1 cellular context compared by ENCODE assay signal in the genomic region with DNA sequence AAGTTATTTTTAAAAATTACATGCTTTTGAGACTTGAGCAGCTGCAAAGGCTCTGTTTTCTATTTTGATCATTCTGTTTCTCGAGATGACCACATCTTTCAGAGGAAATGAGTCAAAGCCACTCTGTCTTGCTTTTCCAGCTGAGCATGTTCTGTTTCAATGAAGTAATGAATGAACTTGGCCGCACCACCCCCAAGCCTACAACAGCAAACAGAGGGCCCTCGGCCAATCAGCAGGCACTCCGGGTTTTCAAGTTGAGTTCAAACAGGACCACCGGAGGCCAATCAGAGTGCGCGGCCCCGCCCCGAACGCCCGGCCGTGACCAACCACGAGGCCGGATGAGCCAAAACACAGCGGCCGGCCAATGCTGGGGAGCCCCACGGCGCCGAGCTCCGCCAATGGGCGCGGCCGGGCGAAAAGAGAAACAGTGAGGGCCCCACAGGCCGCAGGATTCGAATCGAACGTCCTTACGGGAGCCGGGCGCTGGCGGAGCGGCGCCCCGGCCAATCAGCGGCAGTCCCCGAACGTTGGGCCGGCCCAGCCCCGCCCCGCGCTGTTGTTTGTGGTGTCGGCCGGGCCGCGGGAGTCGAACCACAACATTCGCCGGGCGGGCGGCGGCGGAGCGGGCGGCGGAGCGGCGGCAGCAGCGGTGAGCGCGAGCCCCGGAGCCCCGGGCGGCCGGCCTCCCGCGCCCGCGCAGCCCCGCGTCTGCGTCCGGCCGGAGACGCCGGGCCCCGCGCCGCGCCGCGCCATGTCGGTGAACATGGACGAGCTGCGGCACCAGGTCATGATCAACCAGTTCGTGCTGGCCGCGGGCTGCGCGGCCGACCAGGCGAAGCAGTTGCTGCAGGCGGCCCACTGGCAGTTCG.
TF ChIP-seq lines count a peak whose summit lies in the region.

A gene (plus strand): TSS at position 594 of the 869 bp plus-strand sequence. CDS start 158 bp downstream, at position 752.

TF ChIP-seq in HepG2, 621 proteins besides CTCF, POLR2A, EP300 and RAD21 (continued from another document and continues in another):
- TF ChIP-seq, protein P1, sequence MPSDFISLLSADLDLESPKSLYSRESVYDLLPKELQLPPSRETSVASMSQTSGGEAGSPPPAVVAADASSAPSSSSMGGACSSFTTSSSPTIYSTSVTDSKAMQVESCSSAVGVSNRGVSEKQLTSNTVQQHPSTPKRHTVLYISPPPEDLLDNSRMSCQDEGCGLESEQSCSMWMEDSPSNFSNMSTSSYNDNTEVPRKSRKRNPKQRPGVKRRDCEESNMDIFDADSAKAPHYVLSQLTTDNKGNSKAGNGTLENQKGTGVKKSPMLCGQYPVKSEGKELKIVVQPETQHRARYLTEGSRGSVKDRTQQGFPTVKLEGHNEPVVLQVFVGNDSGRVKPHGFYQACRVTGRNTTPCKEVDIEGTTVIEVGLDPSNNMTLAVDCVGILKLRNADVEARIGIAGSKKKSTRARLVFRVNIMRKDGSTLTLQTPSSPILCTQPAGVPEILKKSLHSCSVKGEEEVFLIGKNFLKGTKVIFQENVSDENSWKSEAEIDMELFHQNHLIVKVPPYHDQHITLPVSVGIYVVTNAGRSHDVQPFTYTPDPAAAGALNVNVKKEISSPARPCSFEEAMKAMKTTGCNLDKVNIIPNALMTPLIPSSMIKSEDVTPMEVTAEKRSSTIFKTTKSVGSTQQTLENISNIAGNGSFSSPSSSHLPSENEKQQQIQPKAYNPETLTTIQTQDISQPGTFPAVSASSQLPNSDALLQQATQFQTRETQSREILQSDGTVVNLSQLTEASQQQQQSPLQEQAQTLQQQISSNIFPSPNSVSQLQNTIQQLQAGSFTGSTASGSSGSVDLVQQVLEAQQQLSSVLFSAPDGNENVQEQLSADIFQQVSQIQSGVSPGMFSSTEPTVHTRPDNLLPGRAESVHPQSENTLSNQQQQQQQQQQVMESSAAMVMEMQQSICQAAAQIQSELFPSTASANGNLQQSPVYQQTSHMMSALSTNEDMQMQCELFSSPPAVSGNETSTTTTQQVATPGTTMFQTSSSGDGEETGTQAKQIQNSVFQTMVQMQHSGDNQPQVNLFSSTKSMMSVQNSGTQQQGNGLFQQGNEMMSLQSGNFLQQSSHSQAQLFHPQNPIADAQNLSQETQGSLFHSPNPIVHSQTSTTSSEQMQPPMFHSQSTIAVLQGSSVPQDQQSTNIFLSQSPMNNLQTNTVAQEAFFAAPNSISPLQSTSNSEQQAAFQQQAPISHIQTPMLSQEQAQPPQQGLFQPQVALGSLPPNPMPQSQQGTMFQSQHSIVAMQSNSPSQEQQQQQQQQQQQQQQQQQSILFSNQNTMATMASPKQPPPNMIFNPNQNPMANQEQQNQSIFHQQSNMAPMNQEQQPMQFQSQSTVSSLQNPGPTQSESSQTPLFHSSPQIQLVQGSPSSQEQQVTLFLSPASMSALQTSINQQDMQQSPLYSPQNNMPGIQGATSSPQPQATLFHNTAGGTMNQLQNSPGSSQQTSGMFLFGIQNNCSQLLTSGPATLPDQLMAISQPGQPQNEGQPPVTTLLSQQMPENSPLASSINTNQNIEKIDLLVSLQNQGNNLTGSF (CRISPR knock-in tag; IDR thresholded peaks at IDR 0.05) = 0 out of 2 replicates have a peak, but pooled peaks have one; percentile 44
- no peak for TF ChIP-seq BHLHE40 (IDR thresholded peaks at IDR 0.05; ENCODE audit: low read length)
- peak; percentile 71 for TF ChIP-seq ISL2 (CRISPR knock-in tag; IDR thresholded peaks at IDR 0.05)
- TF ChIP-seq HOXA9 (CRISPR knock-in tag; IDR thresholded peaks at IDR 0.05; ENCODE audit: borderline replicate concordance) = no peak; the same call in none of the 2 replicates
- TF ChIP-seq CHD2 (IDR thresholded peaks at IDR 0.05; ENCODE audit: low read depth, low read length) = 0 out of 2 replicates have a peak, but pooled peaks have one; percentile 42
- TF ChIP-seq, protein P2, sequence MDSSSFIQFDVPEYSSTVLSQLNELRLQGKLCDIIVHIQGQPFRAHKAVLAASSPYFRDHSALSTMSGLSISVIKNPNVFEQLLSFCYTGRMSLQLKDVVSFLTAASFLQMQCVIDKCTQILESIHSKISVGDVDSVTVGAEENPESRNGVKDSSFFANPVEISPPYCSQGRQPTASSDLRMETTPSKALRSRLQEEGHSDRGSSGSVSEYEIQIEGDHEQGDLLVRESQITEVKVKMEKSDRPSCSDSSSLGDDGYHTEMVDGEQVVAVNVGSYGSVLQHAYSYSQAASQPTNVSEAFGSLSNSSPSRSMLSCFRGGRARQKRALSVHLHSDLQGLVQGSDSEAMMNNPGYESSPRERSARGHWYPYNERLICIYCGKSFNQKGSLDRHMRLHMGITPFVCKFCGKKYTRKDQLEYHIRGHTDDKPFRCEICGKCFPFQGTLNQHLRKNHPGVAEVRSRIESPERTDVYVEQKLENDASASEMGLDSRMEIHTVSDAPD (CRISPR knock-in tag; IDR thresholded peaks at IDR 0.05) = no peak; the same call in 1 of the 2 replicates
- no peak for TF ChIP-seq HOXA7 (CRISPR knock-in tag; IDR thresholded peaks at IDR 0.05)
- TF ChIP-seq MIER3 (CRISPR knock-in tag; IDR thresholded peaks at IDR 0.05; ENCODE audit: borderline replicate concordance) = no peak
- TF ChIP-seq ZNF737 (CRISPR knock-in tag; IDR thresholded peaks at IDR 0.05; ENCODE audit: borderline replicate concordance) = no peak
- no peak for TF ChIP-seq MTA1 (CRISPR knock-in tag; IDR thresholded peaks at IDR 0.05; ENCODE audit: borderline replicate concordance)
- TF ChIP-seq, protein P3, sequence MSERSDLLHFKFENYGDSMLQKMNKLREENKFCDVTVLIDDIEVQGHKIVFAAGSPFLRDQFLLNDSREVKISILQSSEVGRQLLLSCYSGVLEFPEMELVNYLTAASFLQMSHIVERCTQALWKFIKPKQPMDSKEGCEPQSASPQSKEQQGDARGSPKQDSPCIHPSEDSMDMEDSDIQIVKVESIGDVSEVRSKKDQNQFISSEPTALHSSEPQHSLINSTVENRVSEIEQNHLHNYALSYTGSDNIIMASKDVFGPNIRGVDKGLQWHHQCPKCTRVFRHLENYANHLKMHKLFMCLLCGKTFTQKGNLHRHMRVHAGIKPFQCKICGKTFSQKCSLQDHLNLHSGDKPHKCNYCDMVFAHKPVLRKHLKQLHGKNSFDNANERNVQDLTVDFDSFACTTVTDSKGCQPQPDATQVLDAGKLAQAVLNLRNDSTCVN (CRISPR knock-in tag; IDR thresholded peaks at IDR 0.05; ENCODE audit: borderline replicate concordance) = no peak
- no peak for TF ChIP-seq ZBTB21 (CRISPR knock-in tag; IDR thresholded peaks at IDR 0.05)
- TF ChIP-seq ZNF432 (CRISPR knock-in tag; IDR thresholded peaks at IDR 0.05; ENCODE audit: borderline replicate concordance) = no peak
- no peak for TF ChIP-seq ZFP62 (CRISPR knock-in tag; IDR thresholded peaks at IDR 0.05)
- TF ChIP-seq, protein P4, sequence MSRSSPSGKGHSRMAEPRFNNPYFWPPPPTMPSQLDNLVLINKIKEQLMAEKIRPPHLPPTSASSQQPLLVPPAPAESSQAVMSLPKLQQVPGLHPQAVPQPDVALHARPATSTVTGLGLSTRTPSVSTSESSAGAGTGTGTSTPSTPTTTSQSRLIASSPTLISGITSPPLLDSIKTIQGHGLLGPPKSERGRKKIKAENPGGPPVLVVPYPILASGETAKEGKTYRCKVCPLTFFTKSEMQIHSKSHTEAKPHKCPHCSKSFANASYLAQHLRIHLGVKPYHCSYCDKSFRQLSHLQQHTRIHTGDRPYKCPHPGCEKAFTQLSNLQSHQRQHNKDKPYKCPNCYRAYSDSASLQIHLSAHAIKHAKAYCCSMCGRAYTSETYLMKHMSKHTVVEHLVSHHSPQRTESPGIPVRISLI (CRISPR knock-in tag; IDR thresholded peaks at IDR 0.05; ENCODE audit: borderline replicate concordance) = no peak
- TF ChIP-seq, protein P5, sequence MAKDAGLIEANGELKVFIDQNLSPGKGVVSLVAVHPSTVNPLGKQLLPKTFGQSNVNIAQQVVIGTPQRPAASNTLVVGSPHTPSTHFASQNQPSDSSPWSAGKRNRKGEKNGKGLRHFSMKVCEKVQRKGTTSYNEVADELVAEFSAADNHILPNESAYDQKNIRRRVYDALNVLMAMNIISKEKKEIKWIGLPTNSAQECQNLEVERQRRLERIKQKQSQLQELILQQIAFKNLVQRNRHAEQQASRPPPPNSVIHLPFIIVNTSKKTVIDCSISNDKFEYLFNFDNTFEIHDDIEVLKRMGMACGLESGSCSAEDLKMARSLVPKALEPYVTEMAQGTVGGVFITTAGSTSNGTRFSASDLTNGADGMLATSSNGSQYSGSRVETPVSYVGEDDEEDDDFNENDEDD (CRISPR knock-in tag; IDR thresholded peaks at IDR 0.05; ENCODE audit: borderline replicate concordance) = peak; percentile 73; the same call in 1 of the 2 replicates
- TF ChIP-seq ZNF264 (CRISPR knock-in tag; IDR thresholded peaks at IDR 0.05) = no peak
- TF ChIP-seq ZBTB7B (CRISPR knock-in tag; IDR thresholded peaks at IDR 0.05) = no peak
- TF ChIP-seq, protein P6, sequence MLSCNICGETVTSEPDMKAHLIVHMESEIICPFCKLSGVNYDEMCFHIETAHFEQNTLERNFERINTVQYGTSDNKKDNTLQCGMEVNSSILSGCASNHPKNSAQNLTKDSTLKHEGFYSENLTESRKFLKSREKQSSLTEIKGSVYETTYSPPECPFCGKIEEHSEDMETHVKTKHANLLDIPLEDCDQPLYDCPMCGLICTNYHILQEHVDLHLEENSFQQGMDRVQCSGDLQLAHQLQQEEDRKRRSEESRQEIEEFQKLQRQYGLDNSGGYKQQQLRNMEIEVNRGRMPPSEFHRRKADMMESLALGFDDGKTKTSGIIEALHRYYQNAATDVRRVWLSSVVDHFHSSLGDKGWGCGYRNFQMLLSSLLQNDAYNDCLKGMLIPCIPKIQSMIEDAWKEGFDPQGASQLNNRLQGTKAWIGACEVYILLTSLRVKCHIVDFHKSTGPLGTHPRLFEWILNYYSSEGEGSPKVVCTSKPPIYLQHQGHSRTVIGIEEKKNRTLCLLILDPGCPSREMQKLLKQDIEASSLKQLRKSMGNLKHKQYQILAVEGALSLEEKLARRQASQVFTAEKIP (CRISPR knock-in tag; IDR thresholded peaks at IDR 0.05; ENCODE audit: borderline replicate concordance) = no peak
- TF ChIP-seq ZNF30 (CRISPR knock-in tag; IDR thresholded peaks at IDR 0.05) = no peak
- TF ChIP-seq IKZF4 (CRISPR knock-in tag; IDR thresholded peaks at IDR 0.05; ENCODE audit: borderline replicate concordance, low read depth, not compliant biosample characterization) = no peak
- TF ChIP-seq ZNF569 (CRISPR knock-in tag; IDR thresholded peaks at IDR 0.05; ENCODE audit: borderline replicate concordance) = 0 out of 2 replicates have a peak, but pooled peaks have one; percentile 76
- peak; percentile 54 for TF ChIP-seq MED8 (CRISPR knock-in tag; IDR thresholded peaks at IDR 0.05; ENCODE audit: insufficient replicate concordance)
- TF ChIP-seq ZNF354B (CRISPR knock-in tag; IDR thresholded peaks at IDR 0.05) = no peak
- TF ChIP-seq SIN3B (IDR thresholded peaks at IDR 0.05; ENCODE audit: low read length) = peak; percentile 60
- TF ChIP-seq, protein P7, sequence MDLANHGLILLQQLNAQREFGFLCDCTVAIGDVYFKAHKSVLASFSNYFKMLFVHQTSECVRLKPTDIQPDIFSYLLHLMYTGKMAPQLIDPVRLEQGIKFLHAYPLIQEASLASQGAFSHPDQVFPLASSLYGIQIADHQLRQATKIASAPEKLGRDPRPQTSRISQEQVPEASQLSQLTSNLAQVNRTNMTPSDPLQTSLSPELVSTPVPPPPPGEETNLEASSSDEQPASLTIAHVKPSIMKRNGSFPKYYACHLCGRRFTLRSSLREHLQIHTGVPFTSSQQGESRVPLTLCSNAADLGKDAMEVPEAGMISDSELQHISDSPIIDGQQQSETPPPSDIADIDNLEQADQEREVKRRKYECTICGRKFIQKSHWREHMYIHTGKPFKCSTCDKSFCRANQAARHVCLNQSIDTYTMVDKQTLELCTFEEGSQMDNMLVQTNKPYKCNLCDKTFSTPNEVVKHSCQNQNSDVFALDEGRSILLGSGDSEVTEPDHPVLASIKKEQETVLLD (CRISPR knock-in tag; IDR thresholded peaks at IDR 0.05; ENCODE audit: low read depth) = peak; percentile 48; the same call in 1 of the 2 replicates
- peak; percentile 62 for TF ChIP-seq RBFOX2 (IDR thresholded peaks at IDR 0.05; ENCODE audit: low read depth, low read length)
- TF ChIP-seq RXRB (CRISPR knock-in tag; IDR thresholded peaks at IDR 0.05; ENCODE audit: borderline replicate concordance) = peak; percentile 40; the same call in 1 of the 2 replicates
- TF ChIP-seq ZC3H13 (CRISPR knock-in tag; IDR thresholded peaks at IDR 0.05) = peak; percentile 75
- TF ChIP-seq PLRG1 (conservative IDR thresholded peaks at IDR 0.05) = no peak
- no peak for TF ChIP-seq ZNF7 (CRISPR knock-in tag; IDR thresholded peaks at IDR 0.05)
- TF ChIP-seq ZFY (CRISPR knock-in tag; IDR thresholded peaks at IDR 0.05) = peak; percentile 74
- 0 out of 2 replicates have a peak, but pooled peaks have one; percentile 39 for TF ChIP-seq KLF15 (CRISPR knock-in tag; IDR thresholded peaks at IDR 0.05; ENCODE audit: borderline replicate concordance)
- TF ChIP-seq NFYB (CRISPR knock-in tag; IDR thresholded peaks at IDR 0.05) = peak; percentile 99
- TF ChIP-seq DPF2 (CRISPR knock-in tag; IDR thresholded peaks at IDR 0.05; ENCODE audit: borderline replicate concordance, low read depth) = no peak
- no peak for TF ChIP-seq RBAK (CRISPR knock-in tag; IDR thresholded peaks at IDR 0.05)
- TF ChIP-seq, protein P8, sequence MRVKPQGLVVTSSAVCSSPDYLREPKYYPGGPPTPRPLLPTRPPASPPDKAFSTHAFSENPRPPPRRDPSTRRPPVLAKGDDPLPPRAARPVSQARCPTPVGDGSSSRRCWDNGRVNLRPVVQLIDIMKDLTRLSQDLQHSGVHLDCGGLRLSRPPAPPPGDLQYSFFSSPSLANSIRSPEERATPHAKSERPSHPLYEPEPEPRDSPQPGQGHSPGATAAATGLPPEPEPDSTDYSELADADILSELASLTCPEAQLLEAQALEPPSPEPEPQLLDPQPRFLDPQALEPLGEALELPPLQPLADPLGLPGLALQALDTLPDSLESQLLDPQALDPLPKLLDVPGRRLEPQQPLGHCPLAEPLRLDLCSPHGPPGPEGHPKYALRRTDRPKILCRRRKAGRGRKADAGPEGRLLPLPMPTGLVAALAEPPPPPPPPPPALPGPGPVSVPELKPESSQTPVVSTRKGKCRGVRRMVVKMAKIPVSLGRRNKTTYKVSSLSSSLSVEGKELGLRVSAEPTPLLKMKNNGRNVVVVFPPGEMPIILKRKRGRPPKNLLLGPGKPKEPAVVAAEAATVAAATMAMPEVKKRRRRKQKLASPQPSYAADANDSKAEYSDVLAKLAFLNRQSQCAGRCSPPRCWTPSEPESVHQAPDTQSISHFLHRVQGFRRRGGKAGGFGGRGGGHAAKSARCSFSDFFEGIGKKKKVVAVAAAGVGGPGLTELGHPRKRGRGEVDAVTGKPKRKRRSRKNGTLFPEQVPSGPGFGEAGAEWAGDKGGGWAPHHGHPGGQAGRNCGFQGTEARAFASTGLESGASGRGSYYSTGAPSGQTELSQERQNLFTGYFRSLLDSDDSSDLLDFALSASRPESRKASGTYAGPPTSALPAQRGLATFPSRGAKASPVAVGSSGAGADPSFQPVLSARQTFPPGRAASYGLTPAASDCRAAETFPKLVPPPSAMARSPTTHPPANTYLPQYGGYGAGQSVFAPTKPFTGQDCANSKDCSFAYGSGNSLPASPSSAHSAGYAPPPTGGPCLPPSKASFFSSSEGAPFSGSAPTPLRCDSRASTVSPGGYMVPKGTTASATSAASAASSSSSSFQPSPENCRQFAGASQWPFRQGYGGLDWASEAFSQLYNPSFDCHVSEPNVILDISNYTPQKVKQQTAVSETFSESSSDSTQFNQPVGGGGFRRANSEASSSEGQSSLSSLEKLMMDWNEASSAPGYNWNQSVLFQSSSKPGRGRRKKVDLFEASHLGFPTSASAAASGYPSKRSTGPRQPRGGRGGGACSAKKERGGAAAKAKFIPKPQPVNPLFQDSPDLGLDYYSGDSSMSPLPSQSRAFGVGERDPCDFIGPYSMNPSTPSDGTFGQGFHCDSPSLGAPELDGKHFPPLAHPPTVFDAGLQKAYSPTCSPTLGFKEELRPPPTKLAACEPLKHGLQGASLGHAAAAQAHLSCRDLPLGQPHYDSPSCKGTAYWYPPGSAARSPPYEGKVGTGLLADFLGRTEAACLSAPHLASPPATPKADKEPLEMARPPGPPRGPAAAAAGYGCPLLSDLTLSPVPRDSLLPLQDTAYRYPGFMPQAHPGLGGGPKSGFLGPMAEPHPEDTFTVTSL (CRISPR knock-in tag; IDR thresholded peaks at IDR 0.05; ENCODE audit: borderline replicate concordance) = no peak
